Comparison of ENCODE assay signal across 1 cellular context in the genomic region with DNA sequence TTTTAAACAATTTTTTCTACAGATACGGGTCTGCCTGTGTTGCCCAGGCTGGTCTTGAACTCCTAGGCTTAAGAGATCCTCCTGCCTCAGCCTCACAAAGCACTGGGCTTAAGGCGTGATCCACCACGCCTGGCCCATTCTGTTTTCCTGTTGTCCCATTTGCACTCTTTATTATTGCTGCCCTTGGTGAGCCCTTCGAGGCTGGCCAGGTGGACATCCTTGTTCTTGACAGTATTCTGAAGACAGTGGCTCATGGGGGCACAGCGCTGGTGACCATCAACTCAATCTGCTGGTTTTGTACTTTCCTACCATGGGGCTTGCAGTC.
TF ChIP-seq lines count a peak whose summit lies in the region.

No MANE protein-coding gene starts in this region.

TF ChIP-seq in liver, 16 proteins besides CTCF, POLR2A, EP300 and RAD21:
- no peak for TF ChIP-seq FOXA2 (IDR thresholded peaks at IDR 0.05)
- no peak for TF ChIP-seq EGR1 (IDR thresholded peaks at IDR 0.05; ENCODE audit: low read depth in 2 of 2)
- TF ChIP-seq NR2F2 (IDR thresholded peaks at IDR 0.05) = no peak
- no peak for TF ChIP-seq JUND (IDR thresholded peaks at IDR 0.05)
- TF ChIP-seq, protein P1, sequence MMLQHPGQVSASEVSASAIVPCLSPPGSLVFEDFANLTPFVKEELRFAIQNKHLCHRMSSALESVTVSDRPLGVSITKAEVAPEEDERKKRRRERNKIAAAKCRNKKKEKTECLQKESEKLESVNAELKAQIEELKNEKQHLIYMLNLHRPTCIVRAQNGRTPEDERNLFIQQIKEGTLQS (IDR thresholded peaks at IDR 0.05) = no peak
- TF ChIP-seq, protein P2, sequence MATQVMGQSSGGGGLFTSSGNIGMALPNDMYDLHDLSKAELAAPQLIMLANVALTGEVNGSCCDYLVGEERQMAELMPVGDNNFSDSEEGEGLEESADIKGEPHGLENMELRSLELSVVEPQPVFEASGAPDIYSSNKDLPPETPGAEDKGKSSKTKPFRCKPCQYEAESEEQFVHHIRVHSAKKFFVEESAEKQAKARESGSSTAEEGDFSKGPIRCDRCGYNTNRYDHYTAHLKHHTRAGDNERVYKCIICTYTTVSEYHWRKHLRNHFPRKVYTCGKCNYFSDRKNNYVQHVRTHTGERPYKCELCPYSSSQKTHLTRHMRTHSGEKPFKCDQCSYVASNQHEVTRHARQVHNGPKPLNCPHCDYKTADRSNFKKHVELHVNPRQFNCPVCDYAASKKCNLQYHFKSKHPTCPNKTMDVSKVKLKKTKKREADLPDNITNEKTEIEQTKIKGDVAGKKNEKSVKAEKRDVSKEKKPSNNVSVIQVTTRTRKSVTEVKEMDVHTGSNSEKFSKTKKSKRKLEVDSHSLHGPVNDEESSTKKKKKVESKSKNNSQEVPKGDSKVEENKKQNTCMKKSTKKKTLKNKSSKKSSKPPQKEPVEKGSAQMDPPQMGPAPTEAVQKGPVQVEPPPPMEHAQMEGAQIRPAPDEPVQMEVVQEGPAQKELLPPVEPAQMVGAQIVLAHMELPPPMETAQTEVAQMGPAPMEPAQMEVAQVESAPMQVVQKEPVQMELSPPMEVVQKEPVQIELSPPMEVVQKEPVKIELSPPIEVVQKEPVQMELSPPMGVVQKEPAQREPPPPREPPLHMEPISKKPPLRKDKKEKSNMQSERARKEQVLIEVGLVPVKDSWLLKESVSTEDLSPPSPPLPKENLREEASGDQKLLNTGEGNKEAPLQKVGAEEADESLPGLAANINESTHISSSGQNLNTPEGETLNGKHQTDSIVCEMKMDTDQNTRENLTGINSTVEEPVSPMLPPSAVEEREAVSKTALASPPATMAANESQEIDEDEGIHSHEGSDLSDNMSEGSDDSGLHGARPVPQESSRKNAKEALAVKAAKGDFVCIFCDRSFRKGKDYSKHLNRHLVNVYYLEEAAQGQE (IDR thresholded peaks at IDR 0.05) = no peak
- no peak for TF ChIP-seq FOXA1 (IDR thresholded peaks at IDR 0.05)
- no peak for TF ChIP-seq HNF4G (IDR thresholded peaks at IDR 0.05)
- no peak for TF ChIP-seq RXRA (IDR thresholded peaks at IDR 0.05)
- TF ChIP-seq, protein P3, sequence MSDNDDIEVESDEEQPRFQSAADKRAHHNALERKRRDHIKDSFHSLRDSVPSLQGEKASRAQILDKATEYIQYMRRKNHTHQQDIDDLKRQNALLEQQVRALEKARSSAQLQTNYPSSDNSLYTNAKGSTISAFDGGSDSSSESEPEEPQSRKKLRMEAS (IDR thresholded peaks at IDR 0.05) = no peak
- no peak for TF ChIP-seq SP1 (IDR thresholded peaks at IDR 0.05)
TF ChIP-seq in liver: peak in this region for 0.
